In the genomic region with DNA sequence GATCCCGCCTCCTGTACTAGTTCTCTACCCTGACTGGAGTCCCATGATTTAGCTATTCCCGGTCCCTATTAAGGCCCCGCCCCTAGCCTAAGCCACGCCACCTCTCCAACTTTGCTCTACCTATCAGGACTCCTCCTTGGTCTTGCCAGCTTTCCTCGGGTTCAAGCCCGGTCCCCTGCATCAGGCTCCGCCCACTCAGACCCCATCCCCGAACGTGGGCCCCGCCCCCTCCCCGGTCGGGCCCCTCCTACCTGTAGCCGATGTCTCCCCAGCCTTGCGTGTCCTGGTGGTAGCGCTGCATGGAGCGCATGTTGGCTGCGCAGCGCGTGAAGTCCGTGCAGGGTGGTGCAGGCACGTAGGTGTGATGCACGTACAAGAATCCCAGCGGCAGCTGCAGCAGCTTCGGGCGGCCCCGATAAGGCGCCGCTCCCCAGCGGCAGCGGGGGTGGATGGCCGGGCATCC, we compare ENCODE assay signal across 14 cellular contexts. TPM values are rescaled to one million over a fixed set of nuclear protein-coding genes. Genes with fewer than 3 reads are reported as not detected.
"Had no signal": no experiment of that assay in that cellular context is flagged by ENCODE, and none has a peak within 500 bp of the region (broad histone marks: within the 10 kb centered on the region; RNA-seq: fewer than 3 reads in every experiment).

No MANE protein-coding gene starts in this region.

- H3K9me3 Mint-ChIP-seq: activated CD4-positive, alpha-beta T cell treated with anti-CD3 and anti-CD28 coated beads, Interleukin-2, amount 10 ng/mL, durations not matched to agents 24 days and 14 days; activated naive CD4-positive, alpha-beta T cell treated with anti-CD3 and anti-CD28 coated beads, Interleukin-2, amount 50 U/mL, for 24 hours; dendritic cell treated with granulocyte-macrophage colony-stimulating factor and Interleukin-4, amounts not matched to agents 40 ng/mL and 50 ng/mL, for 4 days had no signal

- H3K4me3 ChIP-seq: body of pancreas, mucosa of descending colon, ovary, vagina had no signal

- H3K27ac Mint-ChIP-seq: activated CD4-positive, alpha-beta T cell treated with anti-CD3 and anti-CD28 coated beads, Interleukin-2, amount 10 ng/mL, durations not matched to agents 24 days and 14 days; activated naive CD4-positive, alpha-beta T cell treated with anti-CD3 and anti-CD28 coated beads, Interleukin-2, amount 50 U/mL, for 24 hours; dendritic cell treated with granulocyte-macrophage colony-stimulating factor and Interleukin-4, amounts not matched to agents 40 ng/mL and 50 ng/mL, for 4 days; nephron progenitor cell had no signal

- H3K4me3 Mint-ChIP-seq: activated CD4-positive, alpha-beta T cell treated with anti-CD3 and anti-CD28 coated beads, Interleukin-2, amount 10 ng/mL, durations not matched to agents 24 days and 14 days; activated naive CD4-positive, alpha-beta T cell treated with anti-CD3 and anti-CD28 coated beads, Interleukin-2, amount 50 U/mL, for 24 hours; dendritic cell treated with granulocyte-macrophage colony-stimulating factor and Interleukin-4, amounts not matched to agents 40 ng/mL and 50 ng/mL, for 4 days; nephron progenitor cell had no signal

- H3K9me3 ChIP-seq: body of pancreas, mucosa of descending colon, ovary, vagina had no signal

- H3K36me3 ChIP-seq: ovary, vagina had no signal

- H3K4me1 Mint-ChIP-seq: nephron progenitor cell had no signal

- H3K27ac ChIP-seq: body of pancreas, ovary, vagina, VCaP had no signal

- H3K27me3 ChIP-seq: ovary, vagina had no signal

- ATAC-seq: body of pancreas, left colon, mucosa of descending colon had no signal

- H3K27me3 Mint-ChIP-seq: activated naive CD4-positive, alpha-beta T cell treated with anti-CD3 and anti-CD28 coated beads, Interleukin-2, amount 50 U/mL, for 24 hours had no signal

- DNase-seq: activated CD4-positive, alpha-beta T cell treated with anti-CD3 and anti-CD28 coated beads, Interleukin-2, amount 10 ng/mL, durations not matched to agents 24 days and 14 days; body of pancreas; hippocampal formation; left colon; mucosa of descending colon; nephron progenitor cell; ovary; stimulated activated CD4-positive, alpha-beta T cell treated with anti-CD3 and anti-CD28 coated beads, Interleukin-4, amount 100 ng/mL, for 4 hours; T1000 had no signal

RNA-seq across cellular contexts. Expression of a gene that starts 7.6 kb away (rescaled TPM):
- total RNA-seq: activated CD4-positive, alpha-beta T cell treated with anti-CD3 and anti-CD28 coated beads, Interleukin-2, amount 10 ng/mL, durations not matched to agents 24 days and 14 days; body of pancreas; left colon; lung microvascular endothelial cell; mucosa of descending colon; vagina had no signal
- polyA plus RNA-seq: ovary had no signal

RNA-seq across cellular contexts. Expression of a gene that starts 36.7 kb away (rescaled TPM):
- total RNA-seq: body of pancreas, left colon, lung microvascular endothelial cell had no signal
